ENCODE assay signal across 35 cellular contexts in genomic region chr9:114050646-114051045, GRCh38. TPM values are rescaled to one million over a fixed set of nuclear protein-coding genes. Genes with fewer than 3 reads are reported as not detected.
"Had no signal": no experiment of that assay in that cellular context is flagged by ENCODE, and none has a peak within 500 bp of the region (broad histone marks: within the 10 kb centered on the region; RNA-seq: fewer than 3 reads in every experiment).

No MANE protein-coding gene starts in this region.

- H3K27me3 ChIP-seq: esophagus muscularis mucosa, heart right ventricle, neutrophil, pancreas, sigmoid colon, transverse colon had no signal

- H3K27ac Mint-ChIP-seq: activated CD8-positive, alpha-beta T cell treated with anti-CD3 and anti-CD28 coated beads for 36 hours; activated naive CD8-positive, alpha-beta T cell; activated T-cell treated with anti-CD3 and anti-CD28 coated beads, Interleukin-2, amount 50 U/mL, for 72 hours; mesothelial cell of epicardium had no signal

- H3K9me3 Mint-ChIP-seq: activated CD8-positive, alpha-beta T cell treated with anti-CD3 and anti-CD28 coated beads for 36 hours; activated T-cell treated with anti-CD3 and anti-CD28 coated beads, Interleukin-2, amount 50 U/mL, for 72 hours; naive B cell; nephron progenitor cell had no signal

- H3K4me3 ChIP-seq: esophagus muscularis mucosa, heart right ventricle, pancreas, psoas muscle, sigmoid colon, transverse colon had no signal

- H3K9me3 ChIP-seq: esophagus muscularis mucosa, heart right ventricle, neutrophil, pancreas, psoas muscle, sigmoid colon, transverse colon had no signal

- H3K27ac ChIP-seq: esophagus muscularis mucosa, heart right ventricle, neutrophil, pancreas, psoas muscle, sigmoid colon, transverse colon had no signal

- H3K4me3 Mint-ChIP-seq: activated CD8-positive, alpha-beta T cell treated with anti-CD3 and anti-CD28 coated beads for 36 hours; activated naive CD8-positive, alpha-beta T cell; activated T-cell treated with anti-CD3 and anti-CD28 coated beads, Interleukin-2, amount 50 U/mL, for 72 hours; mesothelial cell of epicardium; naive B cell; nephron progenitor cell had no signal

- FAIRE-seq: bronchial epithelial cell, colon, islet of Langerhans, pancreas, small intestine, TTC549 had no signal

- H3K4me1 Mint-ChIP-seq: mesothelial cell of epicardium, naive B cell had no signal

- DNase-seq: activated CD4-positive, alpha-beta T cell treated with anti-CD3 and anti-CD28 coated beads for 1 hour; activated CD4-positive, alpha-beta T cell treated with anti-CD3 and anti-CD28 coated beads, Interleukin-2, amount 50 U/mL, for 1 hour; activated CD8-positive, alpha-beta T cell treated with anti-CD3 and anti-CD28 coated beads for 36 hours; activated effector memory CD4-positive, alpha-beta T cell treated with Interleukin-2 at 50 U/mL for 16 hours; activated naive CD4-positive, alpha-beta T cell treated with Interleukin-2 at 50 U/mL for 16 hours; activated T-cell treated with anti-CD3 and anti-CD28 coated beads for 4 hours; activated T-cell treated with anti-CD3 and anti-CD28 coated beads, Interleukin-2, amount 50 U/mL, for 72 hours; anterior cingulate cortex; dermis blood vessel endothelial cell; effector CD4-positive, alpha-beta T cell; foreskin melanocyte; heart right ventricle; mammary epithelial cell; naive B cell; nephron progenitor cell; pancreas; psoas muscle; sigmoid colon; small intestine; stimulated activated CD4-positive, alpha-beta T cell treated with anti-CD3 and anti-CD28 coated beads, Interleukin-1b, Interleukin-23, amount 100 ng/mL, for 48 hours; stimulated activated CD4-positive, alpha-beta T cell treated with anti-CD3 and anti-CD28 coated beads, Interleukin-4, amount 100 ng/mL, for 4 hours; stimulated activated naive CD4-positive, alpha-beta T cell; T-helper 9 cell; transverse colon had no signal

- H3K4me1 ChIP-seq: esophagus muscularis mucosa, heart right ventricle, pancreas, psoas muscle, sigmoid colon, transverse colon had no signal

- H3K36me3 Mint-ChIP-seq: activated naive CD8-positive, alpha-beta T cell had no signal

- H3K36me3 ChIP-seq: neutrophil, transverse colon had no signal

- ATAC-seq: activated CD8-positive, alpha-beta T cell treated with anti-CD3 and anti-CD28 coated beads for 36 hours; activated T-cell treated with anti-CD3 and anti-CD28 coated beads, Interleukin-2, amount 50 U/mL, for 72 hours; pancreas; psoas muscle had no signal

RNA-seq across cellular contexts. Expression of gene AMBP, which starts 27.5 kb away (rescaled TPM):
- total RNA-seq: activated CD8-positive, alpha-beta T cell treated with anti-CD3 and anti-CD28 coated beads for 36 hours; activated T-cell treated with anti-CD3 and anti-CD28 coated beads, Interleukin-2, amount 50 U/mL, for 72 hours; bronchial epithelial cell; esophagus muscularis mucosa; glomerular endothelial cell; heart right ventricle; mammary epithelial cell; sigmoid colon; T-helper 1 cell treated with Interleukin-12 subunit alpha and Interleukin-12 subunit beta and Interleukin-4 antibody, amounts not matched to agents 30 ng/mL and 1 ng/mL, for 36 hours; temporal lobe had no signal
- polyA plus RNA-seq: mammary epithelial cell, psoas muscle had no signal

RNA-seq across cellular contexts. Expression of gene KIF12, which starts 48.4 kb away (rescaled TPM):
- total RNA-seq: activated CD8-positive, alpha-beta T cell treated with anti-CD3 and anti-CD28 coated beads for 36 hours; activated T-cell treated with anti-CD3 and anti-CD28 coated beads, Interleukin-2, amount 50 U/mL, for 72 hours; bronchial epithelial cell; esophagus muscularis mucosa; T-helper 1 cell treated with Interleukin-12 subunit alpha and Interleukin-12 subunit beta and Interleukin-4 antibody, amounts not matched to agents 30 ng/mL and 1 ng/mL, for 36 hours had no signal
- polyA plus RNA-seq: heart right ventricle had no signal
